ENCODE assay signal across 29 cellular contexts in genomic region chr6:136134751-136135150, GRCh38.
"Had no signal": no experiment of that assay in that cellular context is flagged by ENCODE, and none has a peak within 500 bp of the region (broad histone marks: within the 10 kb centered on the region; RNA-seq: fewer than 3 reads in every experiment).

No MANE protein-coding gene starts in this region.

- H3K4me3 Mint-ChIP-seq: activated CD4-positive, alpha-beta memory T cell treated with anti-CD3 and anti-CD28 coated beads, Interleukin-2, amount 10 ng/mL, durations not matched to agents 7 days and 5 days; activated CD4-positive, alpha-beta T cell treated with anti-CD3 and anti-CD28 coated beads, Interleukin-2, amount 10 ng/mL, durations not matched to agents 7 days and 5 days; activated naive CD8-positive, alpha-beta T cell; activated T-cell treated with anti-CD3 and anti-CD28 coated beads, Interleukin-2, amount 50 U/mL, for 24 hours; activated T-cell treated with anti-CD3 and anti-CD28 coated beads, Interleukin-2, amount 50 U/mL, for 72 hours; central memory CD8-positive, alpha-beta T cell; dendritic cell treated with granulocyte-macrophage colony-stimulating factor and Interleukin-4, amounts not matched to agents 40 ng/mL and 50 ng/mL, for 4 days; endodermal cell; WTC11 had no signal

- H3K36me3 Mint-ChIP-seq: activated naive CD8-positive, alpha-beta T cell; WTC11 had no signal

- H3K27ac ChIP-seq: brain microvascular endothelial cell, coronary artery, dorsolateral prefrontal cortex, heart left ventricle, VCaP had no signal

- H3K36me3 ChIP-seq: brain microvascular endothelial cell, heart left ventricle had no signal

- H3K27me3 ChIP-seq: brain microvascular endothelial cell, dorsolateral prefrontal cortex, heart left ventricle had no signal

- H3K9me3 Mint-ChIP-seq: activated CD4-positive, alpha-beta memory T cell treated with anti-CD3 and anti-CD28 coated beads, Interleukin-2, amount 10 ng/mL, durations not matched to agents 7 days and 5 days; activated CD4-positive, alpha-beta T cell treated with anti-CD3 and anti-CD28 coated beads, Interleukin-2, amount 10 ng/mL, durations not matched to agents 7 days and 5 days; activated T-cell treated with anti-CD3 and anti-CD28 coated beads, Interleukin-2, amount 50 U/mL, for 24 hours; central memory CD8-positive, alpha-beta T cell; endodermal cell; WTC11 had no signal

- DNase-seq: activated CD4-positive, alpha-beta memory T cell treated with anti-CD3 and anti-CD28 coated beads, Interleukin-2, amount 10 ng/mL, durations not matched to agents 7 days and 5 days; activated CD4-positive, alpha-beta T cell treated with anti-CD3 and anti-CD28 coated beads for 1 hour; activated CD4-positive, alpha-beta T cell treated with anti-CD3 and anti-CD28 coated beads for 4 hours; activated CD4-positive, alpha-beta T cell treated with anti-CD3 and anti-CD28 coated beads, Interleukin-2, amount 10 ng/mL, durations not matched to agents 7 days and 5 days; activated CD4-positive, alpha-beta T cell treated with anti-CD3 and anti-CD28 coated beads, Interleukin-2, amount 50 U/mL, for 4 hours; activated CD8-positive, alpha-beta memory T cell treated with anti-CD3 and anti-CD28 coated beads, Interleukin-2, amount 50 U/mL, for 48 hours; activated effector memory CD4-positive, alpha-beta T cell treated with Interleukin-2 at 50 U/mL for 16 hours; activated gamma-delta T cell treated with Interleukin-2 at 50 U/mL for 16 hours; activated naive CD4-positive, alpha-beta T cell treated with anti-CD3 and anti-CD28 coated beads, Interleukin-2, amount 50 U/mL, for 16 hours; activated naive CD4-positive, alpha-beta T cell treated with Interleukin-2 at 50 U/mL for 16 hours; activated T-cell treated with anti-CD3 and anti-CD28 coated beads for 4 hours; activated T-cell treated with anti-CD3 and anti-CD28 coated beads, Interleukin-2, amount 50 U/mL, for 24 hours; activated T-cell treated with anti-CD3 and anti-CD28 coated beads, Interleukin-2, amount 50 U/mL, for 72 hours; amniotic stem cell; anterior cingulate cortex; brain microvascular endothelial cell; dorsolateral prefrontal cortex; effector memory CD4-positive, alpha-beta T cell; endodermal cell; foreskin fibroblast; heart left ventricle; T-helper 2 cell had no signal

- H3K4me1 Mint-ChIP-seq: activated CD4-positive, alpha-beta memory T cell treated with anti-CD3 and anti-CD28 coated beads, Interleukin-2, amount 10 ng/mL, durations not matched to agents 7 days and 5 days; activated CD4-positive, alpha-beta T cell treated with anti-CD3 and anti-CD28 coated beads, Interleukin-2, amount 10 ng/mL, durations not matched to agents 7 days and 5 days; central memory CD8-positive, alpha-beta T cell; endodermal cell; WTC11 had no signal

- H3K27ac Mint-ChIP-seq: activated CD4-positive, alpha-beta memory T cell treated with anti-CD3 and anti-CD28 coated beads, Interleukin-2, amount 10 ng/mL, durations not matched to agents 7 days and 5 days; activated CD4-positive, alpha-beta T cell treated with anti-CD3 and anti-CD28 coated beads, Interleukin-2, amount 10 ng/mL, durations not matched to agents 7 days and 5 days; activated naive CD8-positive, alpha-beta T cell; activated T-cell treated with anti-CD3 and anti-CD28 coated beads, Interleukin-2, amount 50 U/mL, for 24 hours; activated T-cell treated with anti-CD3 and anti-CD28 coated beads, Interleukin-2, amount 50 U/mL, for 72 hours; dendritic cell treated with granulocyte-macrophage colony-stimulating factor and Interleukin-4, amounts not matched to agents 40 ng/mL and 50 ng/mL, for 4 days; endodermal cell; WTC11 had no signal

- ATAC-seq: activated T-cell treated with anti-CD3 and anti-CD28 coated beads, Interleukin-2, amount 50 U/mL, for 72 hours; esophagus mucosa; heart left ventricle; WTC11 had no signal

- H3K4me3 ChIP-seq: coronary artery, dorsolateral prefrontal cortex, heart left ventricle had no signal

- H3K27me3 Mint-ChIP-seq: activated CD4-positive, alpha-beta T cell treated with anti-CD3 and anti-CD28 coated beads, Interleukin-2, amount 10 ng/mL, durations not matched to agents 7 days and 5 days; activated T-cell treated with anti-CD3 and anti-CD28 coated beads, Interleukin-2, amount 50 U/mL, for 24 hours; dendritic cell treated with granulocyte-macrophage colony-stimulating factor and Interleukin-4, amounts not matched to agents 40 ng/mL and 50 ng/mL, for 4 days had no signal
